8 cellular contexts compared by ENCODE assay signal in the genomic region with DNA sequence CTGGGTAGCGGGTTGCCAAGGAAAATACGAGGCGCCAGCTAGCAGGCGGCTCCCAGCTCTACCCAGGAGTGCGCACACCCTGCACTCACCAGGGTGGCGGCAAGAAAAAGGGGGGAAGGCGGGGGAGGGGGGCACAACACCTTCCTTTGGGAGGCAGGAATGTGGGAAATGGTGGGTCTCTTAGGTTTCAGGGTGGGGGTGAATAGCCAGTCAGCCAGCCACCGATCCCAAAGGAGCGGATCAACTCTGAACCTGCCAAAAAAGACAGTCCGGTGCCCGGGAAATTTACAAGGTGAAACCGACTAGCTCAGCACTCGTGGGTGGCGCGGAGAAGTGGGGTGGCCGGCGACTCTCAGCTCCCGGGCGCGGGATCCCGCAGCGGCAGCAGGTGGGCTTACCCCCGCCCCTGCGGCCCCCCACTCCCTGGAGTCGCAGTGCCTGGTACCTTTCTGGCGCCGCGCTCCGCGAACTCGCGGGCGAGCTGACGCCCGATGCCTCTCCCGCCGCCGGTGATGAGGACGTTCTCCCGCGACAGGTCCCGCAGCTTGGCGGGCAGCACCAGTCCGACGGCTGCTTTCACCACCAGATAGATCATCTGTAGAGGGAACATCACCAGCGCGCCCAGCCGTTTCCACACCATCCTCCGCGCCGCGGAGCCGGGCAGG. TPM values are rescaled to one million over a fixed set of nuclear protein-coding genes. Genes with fewer than 3 reads are reported as not detected.
DNase-seq lines count a peak whose midpoint lies in the region; ATAC-seq and TF ChIP-seq lines count a peak whose summit lies in the region.

No MANE protein-coding gene starts in this region.

- no peak for ATAC-seq in HG02798 (IDR thresholded peaks at IDR 0.05; ENCODE audit: poor library complexity, unreplicated experiment)

- POLR2A ChIA-PET in MCF 10A (lab: Yijun Ruan, JAX): interaction anchor here (0.5 to 5.3 kb wide), 6 partner anchors 11 to 181 kb away, joined by 3 to 53 read pairs (median 4); no protein-coding TSS in a partner anchor

- H3K4me3 Mint-ChIP-seq in MCF 10A (ENCODE audit: unreplicated experiment): peak overlapping the region; percentile 95
- H3K4me3 Mint-ChIP-seq in stimulated activated naive CD8-positive, alpha-beta T cell treated with anti-CD3 and anti-CD28 coated beads, Interleukin-15, Interleukin-2, amounts not matched to agents 100 ng/mL and 50 ng/mL, for 24 hours: peak overlapping the region; percentile 99

- no peak for TF ChIP-seq CTCF in MCF 10A (IDR thresholded peaks at IDR 0.05; ENCODE audit: unreplicated experiment)

- no peaks in the 10 kb centered on the region for H3K27me3 Mint-ChIP-seq in MCF 10A (ENCODE audit: insufficient read depth, unreplicated experiment)
- no peaks in the 10 kb centered on the region for H3K27me3 Mint-ChIP-seq in stimulated activated naive CD8-positive, alpha-beta T cell treated with anti-CD3 and anti-CD28 coated beads, Interleukin-15, Interleukin-2, amounts not matched to agents 100 ng/mL and 50 ng/mL, for 24 hours

- H3K27ac Mint-ChIP-seq in MCF 10A (ENCODE audit: low read depth, unreplicated experiment): no peak overlapping the region
- H3K27ac Mint-ChIP-seq in stimulated activated naive CD8-positive, alpha-beta T cell treated with anti-CD3 and anti-CD28 coated beads, Interleukin-15, Interleukin-2, amounts not matched to agents 100 ng/mL and 50 ng/mL, for 24 hours: peak overlapping the region; percentile 98

- DNase-seq in EL (peak; percentile 36), RPMI8226 (peak; percentile 64), MCF 10A (ENCODE audit: unreplicated experiment) (peak; percentile 36), left kidney (ENCODE audit: low read depth, low spot score) (peak; percentile 66), putamen (ENCODE audit: low spot score) (no peak), hippocampal formation (lab: John Stamatoyannopoulos, UW) (no peak)

- peaks cover 7% of the 10 kb centered on the region for H3K36me3 Mint-ChIP-seq in MCF 10A (ENCODE audit: insufficient read depth, unreplicated experiment)
- peaks cover 49% of the 10 kb centered on the region for H3K36me3 Mint-ChIP-seq in stimulated activated naive CD8-positive, alpha-beta T cell treated with anti-CD3 and anti-CD28 coated beads, Interleukin-15, Interleukin-2, amounts not matched to agents 100 ng/mL and 50 ng/mL, for 24 hours (ENCODE audit: low read depth)

- H3K9me3 Mint-ChIP-seq in MCF 10A (ENCODE audit: unreplicated experiment): no peaks in the 10 kb centered on the region
- no peaks in the 10 kb centered on the region for H3K9me3 Mint-ChIP-seq in stimulated activated naive CD8-positive, alpha-beta T cell treated with anti-CD3 and anti-CD28 coated beads, Interleukin-15, Interleukin-2, amounts not matched to agents 100 ng/mL and 50 ng/mL, for 24 hours

- intact Hi-C loops in MCF 10A (cut with micrococcal nuclease): loop anchor here (5.0 kb wide), 2 partner anchors 65 to 140 kb away; no protein-coding TSS in a partner anchor

- CTCF ChIA-PET in MCF 10A (lab: Yijun Ruan, JAX): interaction anchor here (1.0 kb wide), 1 partner anchor 21 kb away, joined by 3 read pairs; no protein-coding TSS in a partner anchor

- H3K4me1 Mint-ChIP-seq in MCF 10A (ENCODE audit: insufficient read depth, unreplicated experiment): peaks cover 29% of the 10 kb centered on the region
- peaks cover 72% of the 10 kb centered on the region for H3K4me1 Mint-ChIP-seq in stimulated activated naive CD8-positive, alpha-beta T cell treated with anti-CD3 and anti-CD28 coated beads, Interleukin-15, Interleukin-2, amounts not matched to agents 100 ng/mL and 50 ng/mL, for 24 hours (ENCODE audit: low read depth)

- BruUV-seq in MCF 10A (replicated peaks; lab: Mats Ljungman, UMichigan): no TSS peak

RNA-seq across cellular contexts. Expression of gene DHRS3, which starts 1.2 kb away (rescaled TPM):
- 1.4 and 1.5 TPM in 2 replicates for total RNA-seq in MCF 10A (2022)

RNA-seq across cellular contexts. Expression of gene AADACL4, which starts 27.0 kb away (rescaled TPM):
- not detected in 2 replicates for total RNA-seq in MCF 10A (2022)

Comparison
In these comparisons a context has a peak if more than half of its experiments do, and no peak if none do; other contexts are left out.
1. DNase-seq: peak in EL (single experiment), RPMI8226 (single experiment), MCF 10A (single experiment) and left kidney (single experiment); none in putamen (single experiment) and hippocampal formation (0 of 2).